In genomic region chr12:71441350-71441748, GRCh38 we compare ENCODE assay signal across 16 cellular contexts. TPM values are rescaled to one million over a fixed set of nuclear protein-coding genes. Genes with fewer than 3 reads are reported as not detected.
DNase-seq lines count a peak whose midpoint lies in the region; ATAC-seq and TF ChIP-seq lines count a peak whose summit lies in the region.
"Had no signal": no experiment of that assay in that cellular context is flagged by ENCODE, and none has a peak within 500 bp of the region (broad histone marks: within the 10 kb centered on the region; RNA-seq: fewer than 3 reads in every experiment).

No MANE protein-coding gene starts in this region.

- DNase-seq in MCF 10A (ENCODE audit: unreplicated experiment) (no peak), breast epithelium (ENCODE audit: low spot score in 2 of 2) (no peak), superior temporal gyrus (ENCODE audit: extremely low spot score) (peak; percentile 47), iPS-NIHi7 (ENCODE audit: extremely low spot score) (no peak)
- DNase-seq in activated naive CD8-positive, alpha-beta T cell treated with anti-CD3 and anti-CD28 coated beads, Interleukin-2, amount 10 ng/mL, durations not matched to agents 7 days and 5 days = no peak
- no peak for DNase-seq in activated CD8-positive, alpha-beta memory T cell treated with anti-CD3 and anti-CD28 coated beads, Interleukin-2, amount 50 U/mL, for 4 hours
- DNase-seq: activated CD8-positive, alpha-beta memory T cell treated with anti-CD3 and anti-CD28 coated beads for 24 hours; EL; foreskin keratinocyte; kidney glomerular epithelial cell; NCI-H146; NCI-H774 had no signal

- TF ChIP-seq POLR2A in breast epithelium (IDR thresholded peaks at IDR 0.05) = no peak

- BruUV-seq in MCF 10A (replicated peaks; lab: Mats Ljungman, UMichigan) = no TSS peak

- peak overlapping the region; percentile 50 for H3K4me3 Mint-ChIP-seq in MCF 10A (ENCODE audit: unreplicated experiment)
- H3K4me3 Mint-ChIP-seq in activated naive CD8-positive, alpha-beta T cell treated with anti-CD3 and anti-CD28 coated beads, Interleukin-2, amount 10 ng/mL, durations not matched to agents 7 days and 5 days = peak overlapping the region; percentile 66

- H3K4me1 ChIP-seq in breast epithelium (peaks cover 0 to 5% of the 10 kb centered on the region in 2 donors), mesodermal cell (ENCODE audit: control insufficient read depth, insufficient read depth, low read length, poor library complexity, severe bottlenecking) (peaks cover 12% of the 10 kb centered on the region)
- H3K4me1 ChIP-seq: foreskin keratinocyte had no signal

- peaks cover 1 to 3% of the 10 kb centered on the region in 2 donors for H3K9me3 ChIP-seq in breast epithelium
- H3K9me3 ChIP-seq in mesodermal cell (ENCODE audit: control insufficient read depth, low read length) = peaks cover 16% of the 10 kb centered on the region
- H3K9me3 ChIP-seq: pancreas had no signal

- no peak overlapping the region for H3K27ac Mint-ChIP-seq in MCF 10A (ENCODE audit: low read depth, unreplicated experiment)
- H3K27ac Mint-ChIP-seq in activated naive CD8-positive, alpha-beta T cell treated with anti-CD3 and anti-CD28 coated beads, Interleukin-2, amount 10 ng/mL, durations not matched to agents 7 days and 5 days = no peak overlapping the region

- no peak overlapping the region for H3K4me3 ChIP-seq in breast epithelium
- peak overlapping the region; percentile 56 for H3K4me3 ChIP-seq in mesodermal cell (ENCODE audit: extremely low read depth, insufficient read depth, low read length, poor library complexity, severe bottlenecking)

- peaks cover 8% of the 10 kb centered on the region for H3K4me1 Mint-ChIP-seq in MCF 10A (ENCODE audit: insufficient read depth, unreplicated experiment)
- peaks cover 18% of the 10 kb centered on the region for H3K4me1 Mint-ChIP-seq in activated naive CD8-positive, alpha-beta T cell treated with anti-CD3 and anti-CD28 coated beads, Interleukin-2, amount 10 ng/mL, durations not matched to agents 7 days and 5 days

- peaks cover 0 to 65% of the 10 kb centered on the region in 2 donors for H3K27me3 ChIP-seq in breast epithelium

- TF ChIP-seq CTCF in MCF 10A (IDR thresholded peaks at IDR 0.05; ENCODE audit: unreplicated experiment) = no peak
- TF ChIP-seq CTCF in breast epithelium (IDR thresholded peaks at IDR 0.05) = no peak

- 57 to 80% methylated on average over 1 to 2 of the region's 3 CpGs for WGBS in mesodermal cell (ENCODE audit: insufficient coverage in 2 of 2), 2 experiments

- ATAC-seq in activated naive CD8-positive, alpha-beta T cell treated with anti-CD3 and anti-CD28 coated beads, Interleukin-2, amount 10 ng/mL, durations not matched to agents 7 days and 5 days (ENCODE audit: low read depth) = no peak
- ATAC-seq in GM18498 (IDR thresholded peaks at IDR 0.05; ENCODE audit: unreplicated experiment) = no peak
- ATAC-seq: foreskin keratinocyte, Right ventricle myocardium inferior had no signal

- peaks cover 11% of the 10 kb centered on the region for H3K9me3 Mint-ChIP-seq in MCF 10A (ENCODE audit: unreplicated experiment)
- H3K9me3 Mint-ChIP-seq in activated naive CD8-positive, alpha-beta T cell treated with anti-CD3 and anti-CD28 coated beads, Interleukin-2, amount 10 ng/mL, durations not matched to agents 7 days and 5 days = peaks cover 10% of the 10 kb centered on the region

- intact Hi-C loops in MCF 10A (cut with micrococcal nuclease) = no loop called here
- intact Hi-C loops in breast epithelium (cut with DNase I; ENCODE audit: low total_unique reads) = no loop called here

- H3K36me3 ChIP-seq in breast epithelium = no peaks in the 10 kb centered on the region
- H3K36me3 ChIP-seq in mesodermal cell (ENCODE audit: control insufficient read depth, insufficient read depth, low read length) = no peaks in the 10 kb centered on the region
- H3K36me3 ChIP-seq: pancreas had no signal

- H3K27ac ChIP-seq in breast epithelium (no peak overlapping the region), mesodermal cell (ENCODE audit: low read depth, low read length, severe bottlenecking) (no peak overlapping the region)
- H3K27ac ChIP-seq: foreskin keratinocyte, pancreas had no signal

- POLR2A ChIA-PET in MCF 10A (lab: Yijun Ruan, JAX) = no interaction called here
- POLR2A ChIA-PET in activated naive CD8-positive, alpha-beta T cell treated with anti-CD3 and anti-CD28 coated beads, Interleukin-2, amount 10 ng/mL, durations not matched to agents 7 days and 5 days (lab: Charles Lee) = no interaction called here

- CTCF ChIA-PET in MCF 10A (lab: Yijun Ruan, JAX) = interaction anchor here (0.6 to 0.9 kb wide), 3 partner anchors 17 to 984 kb away, joined by 3 read pairs; no protein-coding TSS in a partner anchor

- peaks cover 74% of the 10 kb centered on the region for H3K27me3 Mint-ChIP-seq in MCF 10A (ENCODE audit: insufficient read depth, unreplicated experiment)
- H3K27me3 Mint-ChIP-seq in activated naive CD8-positive, alpha-beta T cell treated with anti-CD3 and anti-CD28 coated beads, Interleukin-2, amount 10 ng/mL, durations not matched to agents 7 days and 5 days = peaks cover 65% of the 10 kb centered on the region

- peaks cover 6% of the 10 kb centered on the region for H3K36me3 Mint-ChIP-seq in MCF 10A (ENCODE audit: insufficient read depth, unreplicated experiment)
- H3K36me3 Mint-ChIP-seq in activated naive CD8-positive, alpha-beta T cell treated with anti-CD3 and anti-CD28 coated beads, Interleukin-2, amount 10 ng/mL, durations not matched to agents 7 days and 5 days = no peaks in the 10 kb centered on the region

RNA-seq across cellular contexts. Expression of gene LGR5, which starts 1.8 kb away (rescaled TPM):
- total RNA-seq in MCF 10A (2022) = not detected in 2 replicates
- total RNA-seq in breast epithelium = under 1 TPM; 0.15 to 0.80 (median 0.66) TPM
- not detected for total RNA-seq in activated naive CD8-positive, alpha-beta T cell treated with anti-CD3 and anti-CD28 coated beads, Interleukin-2, amount 10 ng/mL, durations not matched to agents 7 days and 5 days
- polyA plus RNA-seq in mesodermal cell (2013, experiment 1 of 2) = 7.0 TPM
- polyA plus RNA-seq in mesodermal cell (2013, experiment 2 of 2) = 6.4 TPM
- total RNA-seq: foreskin keratinocyte, Right ventricle myocardium inferior had no signal
- polyA plus RNA-seq: foreskin keratinocyte had no signal
